ENCODE assay signal across 1 cellular context in genomic region chr12:117190210-117190781, GRCh38.
A peak's percentile ranks its signal among the peaks of the same experiment; 100 is the strongest.
TF ChIP-seq lines count a peak whose summit lies in the region.

TSS of gene FBXO21 (minus strand) at chr12:117190470. CDS start at chr12:117190456, 14 bp downstream.

TF ChIP-seq in HEK293, 187 proteins besides CTCF, POLR2A, EP300 and RAD21 (continued from another document and continues in another):
- TF ChIP-seq SP3 (tag by site-specific recombination; IDR thresholded peaks at IDR 0.05) (peak; percentile 91), ZNF223 (tag by site-specific recombination; IDR thresholded peaks at IDR 0.05) (peak; percentile 94), TSHZ1 (tag by site-specific recombination; IDR thresholded peaks at IDR 0.05; ENCODE audit: borderline replicate concordance) (no peak), ZNF248 (tag by site-specific recombination; IDR thresholded peaks at IDR 0.05) (no peak), ZNF621 (tag by site-specific recombination; IDR thresholded peaks at IDR 0.05) (no peak), TRIM28 (IDR thresholded peaks at IDR 0.05; ENCODE audit: borderline replicate concordance, low read length) (no peak), IKZF3 (tag by site-specific recombination; IDR thresholded peaks at IDR 0.05) (no peak), ZNF529 (tag by site-specific recombination; IDR thresholded peaks at IDR 0.05; ENCODE audit: insufficient replicate concordance) (no peak), GLI4 (tag by site-specific recombination; IDR thresholded peaks at IDR 0.05) (no peak), ZNF274 (IDR thresholded peaks at IDR 0.05; ENCODE audit: low read length) (no peak), ZNF274 (tag by site-specific recombination; IDR thresholded peaks at IDR 0.05; ENCODE audit: borderline replicate concordance) (no peak), ZBTB8A (tag by site-specific recombination; IDR thresholded peaks at IDR 0.05) (peak; percentile 63), ZNF280D (tag by site-specific recombination; IDR thresholded peaks at IDR 0.05) (no peak), ZBTB20 (tag by site-specific recombination; IDR thresholded peaks at IDR 0.05) (no peak; the same call in 1 of the 2 replicates), ZBTB1 (tag by site-specific recombination; IDR thresholded peaks at IDR 0.05) (no peak), OVOL3 (tag by site-specific recombination; IDR thresholded peaks at IDR 0.05) (no peak), ZNF530 (tag by site-specific recombination; IDR thresholded peaks at IDR 0.05; ENCODE audit: low read depth) (no peak), ZIC2 (tag by site-specific recombination; IDR thresholded peaks at IDR 0.05) (0 out of 2 replicates have a peak, but pooled peaks have one; percentile 4), ZNF148 (tag by site-specific recombination; IDR thresholded peaks at IDR 0.05; ENCODE audit: borderline replicate concordance) (no peak), AEBP2 (tag by site-specific recombination; IDR thresholded peaks at IDR 0.05; ENCODE audit: borderline replicate concordance) (no peak), SP2 (tag by site-specific recombination; IDR thresholded peaks at IDR 0.05) (peak; percentile 70), ZNF558 (tag by site-specific recombination; IDR thresholded peaks at IDR 0.05) (no peak), HOXC10 (CRISPR knock-in tag; IDR thresholded peaks at IDR 0.05) (no peak), ZNF426 (tag by site-specific recombination; IDR thresholded peaks at IDR 0.05) (no peak), ZNF169 (tag by site-specific recombination; IDR thresholded peaks at IDR 0.05) (no peak), ZNF221 (tag by site-specific recombination; IDR thresholded peaks at IDR 0.05; ENCODE audit: borderline replicate concordance) (no peak), ZNF114 (tag by site-specific recombination; IDR thresholded peaks at IDR 0.05) (no peak), PRDM6 (tag by site-specific recombination; IDR thresholded peaks at IDR 0.05) (no peak), KLF10 (tag by site-specific recombination; IDR thresholded peaks at IDR 0.05) (peak; percentile 83), ZNF704 (tag by site-specific recombination; IDR thresholded peaks at IDR 0.05) (no peak), ZNF23 (tag by site-specific recombination; IDR thresholded peaks at IDR 0.05; ENCODE audit: borderline replicate concordance) (no peak), ZNF585B (tag by site-specific recombination; IDR thresholded peaks at IDR 0.05) (no peak), INSM2 (tag by site-specific recombination; IDR thresholded peaks at IDR 0.05) (no peak), ZNF514 (tag by site-specific recombination; IDR thresholded peaks at IDR 0.05) (no peak), KLF17 (tag by site-specific recombination; IDR thresholded peaks at IDR 0.05) (peak; percentile 72; the same call in 1 of the 2 replicates), ZSCAN30 (tag by site-specific recombination; IDR thresholded peaks at IDR 0.05) (peak; percentile 63; the same call in 1 of the 2 replicates), ZNF292 (tag by site-specific recombination; IDR thresholded peaks at IDR 0.05; ENCODE audit: borderline replicate concordance, low read depth) (no peak), HOXD13 (CRISPR knock-in tag; IDR thresholded peaks at IDR 0.05; ENCODE audit: borderline replicate concordance) (no peak), ZBTB6 (tag by site-specific recombination; IDR thresholded peaks at IDR 0.05) (peak; percentile 85), BCL6B (tag by site-specific recombination; IDR thresholded peaks at IDR 0.05) (no peak), ZNF112 (tag by site-specific recombination; IDR thresholded peaks at IDR 0.05) (no peak), ZNF623 (tag by site-specific recombination; IDR thresholded peaks at IDR 0.05) (no peak), KLF9 (tag by site-specific recombination; IDR thresholded peaks at IDR 0.05; ENCODE audit: low read depth) (peak; percentile 81), ZNF157 (tag by site-specific recombination; IDR thresholded peaks at IDR 0.05) (no peak)
